In genomic region chr18:33676593-33676992, GRCh38 we compare ENCODE assay signal across 22 cellular contexts.
"Had no signal": no experiment of that assay in that cellular context is flagged by ENCODE, and none has a peak within 500 bp of the region (broad histone marks: within the 10 kb centered on the region; RNA-seq: fewer than 3 reads in every experiment).

No MANE protein-coding gene starts in this region.

- DNase-seq: dorsolateral prefrontal cortex; effector CD4-positive, alpha-beta T cell; hypothalamus; immature natural killer cell; mesenchymal stem cell; midbrain; naive thymus-derived CD4-positive, alpha-beta T cell; nephron progenitor cell; nucleus accumbens; stimulated activated CD4-positive, alpha-beta T cell treated with anti-CD3 and anti-CD28 coated beads, Interleukin-12 subunit alpha, Interleukin-12 subunit beta, amount 100 ng/mL, for 4 hours; stimulated activated CD4-positive, alpha-beta T cell treated with anti-CD3 and anti-CD28 coated beads, Interleukin-1b, Interleukin-23, amount 100 ng/mL, for 48 hours; stimulated activated CD4-positive, alpha-beta T cell treated with anti-CD3 and anti-CD28 coated beads, Interleukin-4, amount 100 ng/mL, for 1 hour; stimulated activated naive CD4-positive, alpha-beta T cell treated with Interleukin-2 at 50 U/mL for 16 hours; stomach; thyroid gland had no signal

- H3K4me2 ChIP-seq: smooth muscle cell had no signal

- ATAC-seq: naive thymus-derived CD4-positive, alpha-beta T cell; sciatic nerve; stimulated activated effector memory CD8-positive, alpha-beta T cell treated with anti-CD3 and anti-CD28 coated beads, Interleukin-12 subunit alpha, Interleukin-12 subunit beta, amount 100 ng/mL, for 72 hours had no signal

- H3K4me1 ChIP-seq: prostate gland, right atrium auricular region, stomach had no signal

- H3K27me3 ChIP-seq: dorsolateral prefrontal cortex, right atrium auricular region, stomach, thyroid gland had no signal

- H3K4me3 ChIP-seq: dorsolateral prefrontal cortex, prostate gland, right atrium auricular region, smooth muscle cell, stomach, thyroid gland had no signal

- H3K36me3 ChIP-seq: prostate gland, right atrium auricular region, stomach, thyroid gland had no signal

- H3K27ac ChIP-seq: dorsolateral prefrontal cortex, prostate gland, right atrium auricular region, stomach, thyroid gland had no signal

- FAIRE-seq: keratinocyte, urothelium cell line had no signal
